ENCODE assay signal across 14 cellular contexts in the genomic region with DNA sequence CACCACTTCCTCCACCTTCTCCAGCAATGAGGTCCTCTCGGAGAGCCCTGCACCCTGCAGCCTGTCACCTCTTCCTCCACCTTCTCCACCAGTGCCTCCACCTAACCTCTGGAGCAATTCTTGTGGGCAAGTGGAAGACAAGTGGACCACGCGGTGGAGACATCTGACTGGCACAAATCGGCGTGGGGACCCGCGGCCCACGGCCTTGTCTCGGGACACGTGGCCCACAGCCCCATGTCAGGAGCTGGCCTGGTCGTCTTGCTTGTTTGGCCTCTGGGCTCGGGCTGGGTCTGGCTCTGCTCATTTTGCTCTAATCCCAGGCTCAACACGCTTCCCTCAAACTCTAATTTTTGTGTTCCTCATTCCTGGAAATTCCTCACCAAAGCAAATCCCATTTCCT.
DNase-seq lines count a peak whose midpoint lies in the region; ATAC-seq and TF ChIP-seq lines count a peak whose summit lies in the region.
"Had no signal": no experiment of that assay in that cellular context is flagged by ENCODE, and none has a peak within 500 bp of the region (broad histone marks: within the 10 kb centered on the region; RNA-seq: fewer than 3 reads in every experiment).

No MANE protein-coding gene starts in this region.

- H4K20me1 ChIP-seq in neural progenitor cell (ENCODE audit: low read depth) = no peaks in the 10 kb centered on the region

- H3K27ac ChIP-seq in neural progenitor cell (no peak overlapping the region), lower lobe of right lung (no peak overlapping the region)

- H3K9me3 Mint-ChIP-seq in glutamatergic neuron (ENCODE audit: unreplicated experiment) (peaks cover 14% of the 10 kb centered on the region), neural progenitor cell (peaks cover 12% of the 10 kb centered on the region)

- DNase-seq in RPMI8226 (peak; percentile 31), glutamatergic neuron (no peak), neural progenitor cell (ENCODE audit: low spot score) (no peak), SHP77 (lab: John Stamatoyannopoulos, UW) (no peak), lower lobe of right lung (no peak)
- DNase-seq: C1 segment of cervical spinal cord; Caco-2; CD4-positive, alpha-beta memory T cell; DMS153; DND-41; H9 had no signal

- H3K4me1 ChIP-seq in neural progenitor cell (peaks cover 7% of the 10 kb centered on the region), lower lobe of right lung (no peaks in the 10 kb centered on the region)
- H3K4me1 ChIP-seq: Caco-2 had no signal

- peaks cover 5% of the 10 kb centered on the region for H3F3A ChIP-seq in neural progenitor cell (ENCODE audit: low read depth)

- H3K4me3 Mint-ChIP-seq in glutamatergic neuron (ENCODE audit: unreplicated experiment) = no peak overlapping the region
- no peak overlapping the region for H3K4me3 Mint-ChIP-seq in neural progenitor cell
- H3K4me3 Mint-ChIP-seq: CD4-positive, alpha-beta memory T cell; GM23338; H9 had no signal

- H3K36me3 Mint-ChIP-seq in glutamatergic neuron (ENCODE audit: unreplicated experiment) (peaks cover 14% of the 10 kb centered on the region), neural progenitor cell (peaks cover 6% of the 10 kb centered on the region)
- H3K36me3 Mint-ChIP-seq: CD4-positive, alpha-beta memory T cell had no signal

- no peak overlapping the region for H3K4me3 ChIP-seq in neural progenitor cell
- no peak overlapping the region for H3K4me3 ChIP-seq in lower lobe of right lung
- H3K4me3 ChIP-seq: GM23338 had no signal

- TF ChIP-seq CTCF in glutamatergic neuron (IDR thresholded peaks at IDR 0.05; ENCODE audit: partially characterized antibody, unreplicated experiment) (no peak), neural progenitor cell (IDR thresholded peaks at IDR 0.05) (no peak), lower lobe of right lung (IDR thresholded peaks at IDR 0.05) (no peak)

- no peaks in the 10 kb centered on the region for H3K79me2 ChIP-seq in neural progenitor cell (ENCODE audit: low read depth)

- no peak overlapping the region for H3K4me2 ChIP-seq in neural progenitor cell
- H3K4me2 ChIP-seq: GM23338 had no signal

- no peak for ATAC-seq in lower lobe of right lung
- ATAC-seq in GM19023 (IDR thresholded peaks at IDR 0.05; ENCODE audit: unreplicated experiment) = no peak
- ATAC-seq: GM23338, HCT116 had no signal

- no peaks in the 10 kb centered on the region for H3K36me3 ChIP-seq in neural progenitor cell
- no peaks in the 10 kb centered on the region for H3K36me3 ChIP-seq in lower lobe of right lung

- H3K9me3 ChIP-seq in neural progenitor cell (ENCODE audit: low read depth) (no peaks in the 10 kb centered on the region), lower lobe of right lung (no peaks in the 10 kb centered on the region)
- H3K9me3 ChIP-seq: Caco-2 had no signal

- H3K27ac Mint-ChIP-seq in glutamatergic neuron (ENCODE audit: unreplicated experiment) (peak overlapping the region; percentile 59), neural progenitor cell (peak overlapping the region; percentile 44)
- H3K27ac Mint-ChIP-seq: CD4-positive, alpha-beta memory T cell; GM23338; H9 had no signal

- H2AFZ ChIP-seq in neural progenitor cell (replicated peaks) = no peak overlapping the region
- H2AFZ ChIP-seq: GM23338 had no signal

- H3K4me1 Mint-ChIP-seq in glutamatergic neuron (ENCODE audit: low read depth, unreplicated experiment) (peaks cover 20% of the 10 kb centered on the region), neural progenitor cell (peaks cover 24% of the 10 kb centered on the region)

- H3K27me3 ChIP-seq in neural progenitor cell (peaks cover 29% of the 10 kb centered on the region), lower lobe of right lung (ENCODE audit: low read depth) (peaks cover 19% of the 10 kb centered on the region)

- H3K9ac ChIP-seq in neural progenitor cell = no peak overlapping the region

- intact Hi-C loops in lower lobe of right lung (cut with DNase I) = no loop called here

- H3K27me3 Mint-ChIP-seq in glutamatergic neuron (ENCODE audit: unreplicated experiment) = peaks cover 11% of the 10 kb centered on the region
- peaks cover 28% of the 10 kb centered on the region for H3K27me3 Mint-ChIP-seq in neural progenitor cell (ENCODE audit: insufficient read depth, low read depth)
